In the genomic region with DNA sequence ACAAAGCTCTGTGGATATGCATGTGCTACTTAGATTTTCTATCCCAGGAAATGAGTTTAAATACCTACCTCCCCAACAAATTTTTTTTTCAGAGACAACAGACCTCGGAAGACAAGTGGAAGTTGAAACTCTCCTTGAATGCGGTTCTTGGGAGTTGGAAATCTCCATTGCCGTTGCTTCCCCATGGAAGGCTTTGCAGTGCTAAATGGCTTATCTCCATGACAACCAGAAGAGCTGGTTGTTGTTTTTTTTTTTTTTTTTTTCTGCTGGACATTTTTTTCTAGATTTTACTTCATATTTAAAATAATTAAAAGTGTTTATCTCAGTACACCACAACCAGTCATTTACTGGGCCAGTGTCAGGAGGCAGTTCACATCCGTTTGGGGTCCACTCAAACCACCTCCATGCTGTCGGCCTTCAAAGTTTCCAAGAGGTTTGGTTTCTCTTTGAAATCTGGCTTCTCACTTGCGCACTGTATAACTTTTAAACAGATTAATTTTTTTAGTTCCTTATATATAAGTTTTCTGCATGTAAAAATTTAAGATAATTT, we compare ENCODE assay signal across 10 cellular contexts.
A peak's percentile ranks its signal among the peaks of the same experiment; 100 is the strongest.
DNase-seq lines count a peak whose midpoint lies in the region; ATAC-seq and TF ChIP-seq lines count a peak whose summit lies in the region.
"Had no signal": no experiment of that assay in that cellular context is flagged by ENCODE, and none has a peak within 500 bp of the region (broad histone marks: within the 10 kb centered on the region; RNA-seq: fewer than 3 reads in every experiment).

No MANE protein-coding gene starts in this region.

- TF ChIP-seq CTCF in RWPE2 (IDR thresholded peaks at IDR 0.05; ENCODE audit: poor library complexity, severe bottlenecking), result no peak
- TF ChIP-seq CTCF in endothelial cell (IDR thresholded peaks at IDR 0.05; ENCODE audit: unreplicated experiment), result no peak

- peak overlapping the region; percentile 72 to 74 for H3K4me3 Mint-ChIP-seq in activated T-cell treated with anti-CD3 and anti-CD28 coated beads, Interleukin-2, amount 50 U/mL, for 72 hours
- no peak overlapping the region for H3K4me3 Mint-ChIP-seq in endothelial cell (ENCODE audit: unreplicated experiment)

- H3K36me3 ChIP-seq in RWPE2 (ENCODE audit: low read depth) (no peaks in the 10 kb centered on the region), HAP-1 (replicated peaks) (no peaks in the 10 kb centered on the region)
- H3K36me3 ChIP-seq: esophagus muscularis mucosa, prostate gland had no signal

- H3K4me1 Mint-ChIP-seq in activated T-cell treated with anti-CD3 and anti-CD28 coated beads, Interleukin-2, amount 50 U/mL, for 72 hours (ENCODE audit: low read depth), result peaks cover 45% of the 10 kb centered on the region
- H3K4me1 Mint-ChIP-seq in endothelial cell (ENCODE audit: unreplicated experiment), result peaks cover 9% of the 10 kb centered on the region

- H3K27ac ChIP-seq in RWPE2 (ENCODE audit: poor library complexity, severe bottlenecking) (peak overlapping the region; percentile 52), temporal lobe (ENCODE audit: low read depth, low read length) (peak overlapping the region; percentile 7)
- H3K27ac ChIP-seq: esophagus muscularis mucosa, prostate gland had no signal

- no peak for ATAC-seq in activated T-cell treated with anti-CD3 and anti-CD28 coated beads, Interleukin-2, amount 50 U/mL, for 72 hours (replicated peaks in 1 of 2)
- no peak for ATAC-seq in RWPE2 (ENCODE audit: low read depth)
- no peak for ATAC-seq in HG03342 (IDR thresholded peaks at IDR 0.05; ENCODE audit: unreplicated experiment)

- DNase-seq in activated T-cell treated with anti-CD3 and anti-CD28 coated beads, Interleukin-2, amount 50 U/mL, for 72 hours, result no peak
- no peak for DNase-seq in activated T-cell treated with anti-CD3 and anti-CD28 coated beads, Interleukin-2, amount 50 U/mL, for 1 hour
- DNase-seq in RWPE2 (ENCODE audit: low spot score), result no peak
- no peak for DNase-seq in endothelial cell (ENCODE audit: low spot score)
- no peak for DNase-seq in HAP-1 (ENCODE audit: low spot score in 2 of 2)
- no peak for DNase-seq in AG08395 (ENCODE audit: low spot score)

- no peak overlapping the region for H3K4me3 ChIP-seq in RWPE2 (ENCODE audit: severe bottlenecking)
- no peak overlapping the region for H3K4me3 ChIP-seq in HAP-1
- H3K4me3 ChIP-seq: esophagus muscularis mucosa, prostate gland had no signal

- peaks cover 28% of the 10 kb centered on the region for H3K4me1 ChIP-seq in RWPE2 (ENCODE audit: insufficient read depth, poor library complexity, severe bottlenecking)
- peaks cover 7% of the 10 kb centered on the region; the same call in 1 of the 2 replicates for H3K4me1 ChIP-seq in HAP-1
- H3K4me1 ChIP-seq: prostate gland had no signal

- H3K9me3 ChIP-seq in RWPE2 (ENCODE audit: severe bottlenecking) (no peaks in the 10 kb centered on the region), HAP-1 (no peaks in the 10 kb centered on the region)
- H3K9me3 ChIP-seq: esophagus muscularis mucosa, prostate gland had no signal

- H3K27me3 Mint-ChIP-seq in activated T-cell treated with anti-CD3 and anti-CD28 coated beads, Interleukin-2, amount 50 U/mL, for 72 hours (ENCODE audit: low read depth), result peaks cover 5% of the 10 kb centered on the region
- H3K27me3 Mint-ChIP-seq in endothelial cell (ENCODE audit: unreplicated experiment), result no peaks in the 10 kb centered on the region

- H3K27me3 ChIP-seq in RWPE2 (ENCODE audit: insufficient read depth, poor library complexity, severe bottlenecking), result no peaks in the 10 kb centered on the region
- no peaks in the 10 kb centered on the region for H3K27me3 ChIP-seq in HAP-1 (ENCODE audit: low read depth)
- H3K27me3 ChIP-seq: esophagus muscularis mucosa had no signal

- H3K27ac Mint-ChIP-seq in activated T-cell treated with anti-CD3 and anti-CD28 coated beads, Interleukin-2, amount 50 U/mL, for 72 hours, result peak overlapping the region; percentile 78
- peak overlapping the region; percentile 85 for H3K27ac Mint-ChIP-seq in endothelial cell (ENCODE audit: unreplicated experiment)

- H3K9me3 Mint-ChIP-seq in activated T-cell treated with anti-CD3 and anti-CD28 coated beads, Interleukin-2, amount 50 U/mL, for 72 hours, result no peaks in the 10 kb centered on the region
- H3K9me3 Mint-ChIP-seq in endothelial cell (ENCODE audit: unreplicated experiment), result no peaks in the 10 kb centered on the region

- in situ Hi-C loops in HAP-1 (cut with MboI; ENCODE audit: low sequenced_read_pairs), result no loop called here

- no peaks in the 10 kb centered on the region for H3K36me3 Mint-ChIP-seq in activated T-cell treated with anti-CD3 and anti-CD28 coated beads, Interleukin-2, amount 50 U/mL, for 72 hours (ENCODE audit: insufficient read depth in 2 of 2)
- H3K36me3 Mint-ChIP-seq in endothelial cell (ENCODE audit: low read depth, unreplicated experiment), result no peaks in the 10 kb centered on the region
